Comparison of ENCODE assay signal across 18 cellular contexts in the genomic region with DNA sequence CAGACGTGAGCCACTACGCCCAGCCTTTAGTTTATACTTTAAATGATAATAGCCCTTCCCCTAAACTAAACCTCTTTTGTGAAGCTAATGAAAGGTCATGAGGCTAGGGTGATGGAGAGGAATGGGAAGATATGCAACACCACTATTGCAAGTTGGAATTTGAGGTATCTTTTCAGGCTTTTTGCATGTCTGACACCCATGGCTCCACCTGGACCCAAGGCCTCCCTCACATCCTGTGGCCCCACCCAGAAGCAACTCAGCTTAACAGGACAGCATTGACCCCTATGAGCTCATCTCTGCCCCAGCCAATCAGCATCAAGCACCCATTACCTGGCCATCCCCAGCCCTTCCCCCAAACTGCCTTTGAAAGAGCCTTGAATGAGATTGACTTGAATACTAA.
A peak's percentile ranks its signal among the peaks of the same experiment; 100 is the strongest.
DNase-seq lines count a peak whose midpoint lies in the region; ATAC-seq and TF ChIP-seq lines count a peak whose summit lies in the region.
"Had no signal": no experiment of that assay in that cellular context is flagged by ENCODE, and none has a peak within 500 bp of the region (broad histone marks: within the 10 kb centered on the region; RNA-seq: fewer than 3 reads in every experiment).

No MANE protein-coding gene starts in this region.

- H2AFZ ChIP-seq in GM23338: no peak overlapping the region
- no peak overlapping the region for H2AFZ ChIP-seq in neuronal stem cell (ENCODE audit: low read length)

- H3K18ac ChIP-seq in neuronal stem cell (ENCODE audit: low read length): no peak overlapping the region

- peaks cover 0 to 4% of the 10 kb centered on the region in 2 donors for H3K9me3 ChIP-seq in neuronal stem cell (replicated peaks in 1 of 2; ENCODE audit: control insufficient read depth in 2 of 2, insufficient read depth in 1 of 2, low read depth in 1 of 2, low read length in 2 of 2)
- H3K9me3 ChIP-seq: BLaER1 treated with 17β-estradiol and CSF1 and Interleukin-3, amounts not matched to agents 10 nM and 100 nM had no signal

- H3K79me1 ChIP-seq in neuronal stem cell (ENCODE audit: low read depth, low read length): no peaks in the 10 kb centered on the region

- peaks cover 6% of the 10 kb centered on the region; the same call in 1 of the 2 replicates for H3K9me2 ChIP-seq in GM23338 (ENCODE audit: insufficient read depth)

- no peak overlapping the region for H3K4me3 ChIP-seq in GM23338
- no peak overlapping the region for H3K4me3 ChIP-seq in neuronal stem cell (ENCODE audit: low read length in 2 of 2)
- H3K4me3 ChIP-seq: BLaER1 treated with 17β-estradiol and CSF1 and Interleukin-3, amounts not matched to agents 10 nM and 100 nM had no signal

- POLR2A ChIA-PET in WTC11 (lab: Charles Lee): interaction anchor here (0.6 to 0.8 kb wide), 2 partner anchors 9 to 73 kb away, joined by 3 to 4 read pairs; no protein-coding TSS in a partner anchor
- POLR2A ChIA-PET in GM10248 (lab: Yijun Ruan, JAX): no interaction called here

- no peak overlapping the region for H4K91ac ChIP-seq in neuronal stem cell (ENCODE audit: low read depth, low read length, poor library complexity)

- H3K4ac ChIP-seq in neuronal stem cell (ENCODE audit: low read length): no peak overlapping the region

- no CpG with 5 or more reads among the region's 2 CpGs for WGBS in neuronal stem cell (ENCODE audit: extremely low coverage in 2 of 2, insufficient read length in 2 of 2, insufficient replicate concordance in 1 of 2), 2 donors

- no peaks in the 10 kb centered on the region for H4K20me1 ChIP-seq in GM23338 (replicated peaks; ENCODE audit: insufficient read depth)
- H4K20me1 ChIP-seq: BLaER1 treated with 17β-estradiol and CSF1 and Interleukin-3, amounts not matched to agents 10 nM and 100 nM had no signal

- H2BK15ac ChIP-seq in neuronal stem cell (ENCODE audit: low read length): no peak overlapping the region

- H3F3A ChIP-seq in GM23338 (replicated peaks; ENCODE audit: low read depth): no peaks in the 10 kb centered on the region

- H2BK12ac ChIP-seq in neuronal stem cell (ENCODE audit: low read length): no peak overlapping the region

- no peak overlapping the region for H3K23ac ChIP-seq in neuronal stem cell (ENCODE audit: low read depth, low read length, poor library complexity)

- TF ChIP-seq CTCF in GM23338 (conservative IDR thresholded peaks at IDR 0.05; ENCODE audit: low read depth in 2 of 2) (no peak), WTC11 (IDR thresholded peaks at IDR 0.05) (no peak), GM10248 (IDR thresholded peaks at IDR 0.05; ENCODE audit: control extremely low read depth, extremely low read depth, low read depth, missing control alignments) (no peak)

- H3K4me3 Mint-ChIP-seq in GM23338: no peak overlapping the region
- no peak overlapping the region for H3K4me3 Mint-ChIP-seq in WTC11
- H3K4me3 Mint-ChIP-seq: B cell; CD8-positive, alpha-beta T cell; IgD-negative memory B cell had no signal

- H3K27ac Mint-ChIP-seq in GM23338: no peak overlapping the region
- H3K27ac Mint-ChIP-seq in WTC11: peak overlapping the region; percentile 94
- H3K27ac Mint-ChIP-seq: B cell; CD8-positive, alpha-beta T cell; IgD-negative memory B cell had no signal

- no peak overlapping the region for H3K14ac ChIP-seq in neuronal stem cell (ENCODE audit: low read length)

- peaks cover 3% of the 10 kb centered on the region for H3K36me3 Mint-ChIP-seq in GM23338 (ENCODE audit: low read depth)
- peaks cover 13% of the 10 kb centered on the region for H3K36me3 Mint-ChIP-seq in WTC11
- H3K36me3 Mint-ChIP-seq: CD8-positive, alpha-beta T cell; IgD-negative memory B cell had no signal

- H2AK5ac ChIP-seq in neuronal stem cell (ENCODE audit: low read depth, low read length): no peak overlapping the region

- H2BK120ac ChIP-seq in neuronal stem cell (ENCODE audit: low read depth, low read length): no peak overlapping the region

- H3K4me1 ChIP-seq in GM23338 (ENCODE audit: insufficient read depth): no peaks in the 10 kb centered on the region; the same call in 1 of the 2 replicates
- H3K4me1 ChIP-seq in neuronal stem cell (ENCODE audit: control insufficient read depth in 2 of 2, insufficient read depth in 1 of 2, low read depth in 1 of 2, low read length in 2 of 2): peaks cover 2 to 5% of the 10 kb centered on the region in 2 donors

- peaks cover 7% of the 10 kb centered on the region for H3K9me3 Mint-ChIP-seq in GM23338
- H3K9me3 Mint-ChIP-seq in WTC11: peaks cover 21% of the 10 kb centered on the region
- H3K9me3 Mint-ChIP-seq: CD8-positive, alpha-beta T cell had no signal

- no peak overlapping the region for H2BK5ac ChIP-seq in neuronal stem cell (ENCODE audit: low read length)

- H3K36me3 ChIP-seq in GM23338 (ENCODE audit: insufficient read depth) (no peaks in the 10 kb centered on the region), neuronal stem cell (replicated peaks in 1 of 2; ENCODE audit: control insufficient read depth in 2 of 2, insufficient read depth in 2 of 2, low read length in 2 of 2) (no peaks in the 10 kb centered on the region)
- H3K36me3 ChIP-seq: BLaER1 treated with 17β-estradiol and CSF1 and Interleukin-3, amounts not matched to agents 10 nM and 100 nM had no signal

- peak; percentile 87 for DNase-seq in GM23338 (ENCODE audit: low spot score)
- peak; percentile 50 for DNase-seq in WTC11 (ENCODE audit: low spot score)
- peak; percentile 82 for DNase-seq in iPS DF 19.7 (ENCODE audit: low read depth, low spot score)
- peak; percentile 50 for DNase-seq in iPS-NIHi7 (ENCODE audit: extremely low spot score)
- no peak for DNase-seq in GM10248 (ENCODE audit: extremely low spot score)
- DNase-seq in NCI-H2081 treated with DMSO at 0.1 percent for 48 hours (lab: John Stamatoyannopoulos, UW): no peak
- DNase-seq in midbrain (lab: John Stamatoyannopoulos, UW): no peak
- no peak for DNase-seq in neuronal stem cell (ENCODE audit: low spot score)
- DNase-seq: Calu3; CD8-positive, alpha-beta T cell; DMS79 treated with DMSO at 0.1 percent for 48 hours; GOT3; HCEC 1CT; KBM-7 had no signal

- peak; percentile 92 for ATAC-seq in GM23338
- ATAC-seq in WTC11: peak; percentile 98
- ATAC-seq: CD8-positive, alpha-beta T cell; HepG2 had no signal

- no peak overlapping the region for H3K9ac ChIP-seq in neuronal stem cell (ENCODE audit: low read depth, low read length, poor library complexity)
- H3K9ac ChIP-seq: BLaER1 treated with 17β-estradiol and CSF1 and Interleukin-3, amounts not matched to agents 10 nM and 100 nM had no signal

- H4K8ac ChIP-seq in neuronal stem cell (ENCODE audit: low read depth, low read length): no peak overlapping the region

- CTCF ChIA-PET in WTC11 (lab: Charles Lee) (interaction anchor here (0.6 to 0.8 kb wide), 2 partner anchors 9 to 212 kb away, joined by 3 read pairs; no protein-coding TSS in a partner anchor), GM10248 (lab: Yijun Ruan, JAX) (no interaction called here)

- no peaks in the 10 kb centered on the region for H3K27me3 ChIP-seq in GM23338 (ENCODE audit: insufficient read depth)
- H3K27me3 ChIP-seq in neuronal stem cell (ENCODE audit: control insufficient read depth in 3 of 3, insufficient read depth in 3 of 3, low read depth in 1 of 3, low read length in 3 of 3): no peaks in the 10 kb centered on the region
- H3K27me3 ChIP-seq: BLaER1 treated with 17β-estradiol and CSF1 and Interleukin-3, amounts not matched to agents 10 nM and 100 nM had no signal

- H3K4me2 ChIP-seq in GM23338 (no peak overlapping the region), neuronal stem cell (ENCODE audit: insufficient read depth, low read length, poor library complexity, severe bottlenecking) (no peak overlapping the region)
- H3K4me2 ChIP-seq: BLaER1 treated with 17β-estradiol and CSF1 and Interleukin-3, amounts not matched to agents 10 nM and 100 nM had no signal

- no peaks in the 10 kb centered on the region for H3K79me2 ChIP-seq in GM23338 (replicated peaks; ENCODE audit: insufficient read depth)

- H3K27ac ChIP-seq in GM23338 (ENCODE audit: low read depth): peak overlapping the region; percentile 46
- H3K27ac ChIP-seq in neuronal stem cell (replicated peaks; ENCODE audit: low read length): no peak overlapping the region
- H3K27ac ChIP-seq: BLaER1 treated with 17β-estradiol and CSF1 and Interleukin-3, amounts not matched to agents 10 nM and 100 nM had no signal

- H3K27me3 Mint-ChIP-seq in GM23338 (ENCODE audit: insufficient read depth, low read depth, poor library complexity): peaks cover 10% of the 10 kb centered on the region
- H3K27me3 Mint-ChIP-seq in WTC11 (ENCODE audit: low read depth): no peaks in the 10 kb centered on the region
- H3K27me3 Mint-ChIP-seq: B cell, IgD-negative memory B cell had no signal

- H3K4me1 Mint-ChIP-seq in GM23338 (peaks cover 13% of the 10 kb centered on the region), WTC11 (peaks cover 13% of the 10 kb centered on the region)
- H3K4me1 Mint-ChIP-seq: B cell, IgD-negative memory B cell had no signal

TF ChIP-seq in WTC11, 78 proteins besides CTCF, POLR2A, EP300 and RAD21:
- TF ChIP-seq NFYB (CRISPR knock-in tag; conservative IDR thresholded peaks at IDR 0.05; ENCODE audit: low read depth): 0 out of 2 replicates have a peak, but pooled peaks have one; percentile 20
- no peak for TF ChIP-seq HMGA2 (CRISPR knock-in tag; IDR thresholded peaks at IDR 0.05)

Comparison
In these comparisons a context has a peak if more than half of its experiments do, and no peak if none do; other contexts are left out.
1. DNase-seq: peak in GM23338 (single experiment), WTC11 (single experiment), iPS DF 19.7 (single experiment) and iPS-NIHi7 (single experiment); none in GM10248 (single experiment), NCI-H2081 treated with DMSO at 0.1 percent for 48 hours (single experiment), midbrain (single experiment) and neuronal stem cell (single experiment).